22 cellular contexts compared by ENCODE assay signal in the genomic region with DNA sequence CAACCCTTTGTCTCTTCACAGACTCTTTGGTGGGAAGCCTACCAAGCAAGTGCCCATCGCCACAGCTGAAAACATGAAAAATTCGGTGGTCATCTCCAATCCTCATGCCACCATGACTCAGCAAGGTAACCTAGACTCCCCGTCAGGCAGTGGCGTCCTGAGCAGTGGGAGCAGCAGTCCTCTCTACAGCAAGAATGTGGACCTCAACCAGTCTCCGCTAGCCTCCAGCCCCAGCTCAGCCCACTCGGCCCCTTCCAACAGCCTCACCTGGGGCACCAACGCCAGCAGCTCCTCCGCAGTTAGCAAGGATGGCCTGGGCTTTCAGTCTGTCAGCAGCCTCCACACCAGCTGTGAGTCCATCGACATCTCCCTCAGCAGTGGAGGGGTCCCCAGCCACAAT.
DNase-seq lines count a peak whose midpoint lies in the region; ATAC-seq, FAIRE-seq and TF ChIP-seq lines count a peak whose summit lies in the region.
"Had no signal": no experiment of that assay in that cellular context is flagged by ENCODE, and none has a peak within 500 bp of the region (broad histone marks: within the 10 kb centered on the region; RNA-seq: fewer than 3 reads in every experiment).

No MANE protein-coding gene starts in this region.

- ATAC-seq in left cardiac atrium = peak; percentile 18 to 24
- no peak for ATAC-seq in GM18861 (IDR thresholded peaks at IDR 0.05; ENCODE audit: unreplicated experiment)
- ATAC-seq: A549; activated CD8-positive, alpha-beta T cell treated with anti-CD3 and anti-CD28 coated beads for 36 hours; PC-3 had no signal

- no peaks in the 10 kb centered on the region for H3K27me3 ChIP-seq in BLaER1 treated with 17β-estradiol and CSF1 and Interleukin-3, amounts not matched to agents 10 nM and 100 nM
- no peaks in the 10 kb centered on the region for H3K27me3 ChIP-seq in astrocyte (ENCODE audit: insufficient read depth, low read length)
- no peaks in the 10 kb centered on the region for H3K27me3 ChIP-seq in osteoblast (ENCODE audit: insufficient read depth, low read length)
- H3K27me3 ChIP-seq: esophagus squamous epithelium, neural progenitor cell had no signal

- peak overlapping the region; percentile 71 for H3K27ac Mint-ChIP-seq in astrocyte (ENCODE audit: unreplicated experiment)
- no peak overlapping the region for H3K27ac Mint-ChIP-seq in activated CD4-positive, alpha-beta memory T cell treated with anti-CD3 and anti-CD28 coated beads for 36 hours
- H3K27ac Mint-ChIP-seq: activated CD8-positive, alpha-beta T cell treated with anti-CD3 and anti-CD28 coated beads for 36 hours; neural progenitor cell had no signal

- no peaks in the 10 kb centered on the region for H4K20me1 ChIP-seq in BLaER1 treated with 17β-estradiol and CSF1 and Interleukin-3, amounts not matched to agents 10 nM and 100 nM
- H4K20me1 ChIP-seq in astrocyte (ENCODE audit: insufficient read depth, low read length) (no peaks in the 10 kb centered on the region), osteoblast (ENCODE audit: insufficient read depth, low read length) (no peaks in the 10 kb centered on the region)

- H3K9me3 Mint-ChIP-seq in astrocyte (ENCODE audit: unreplicated experiment) = no peaks in the 10 kb centered on the region
- no peaks in the 10 kb centered on the region for H3K9me3 Mint-ChIP-seq in activated CD4-positive, alpha-beta memory T cell treated with anti-CD3 and anti-CD28 coated beads for 36 hours
- H3K9me3 Mint-ChIP-seq: activated CD8-positive, alpha-beta T cell treated with anti-CD3 and anti-CD28 coated beads for 36 hours; neural progenitor cell had no signal

- no peak overlapping the region for H3K4me3 ChIP-seq in BLaER1 treated with 17β-estradiol and CSF1 and Interleukin-3, amounts not matched to agents 10 nM and 100 nM
- H3K4me3 ChIP-seq in astrocyte (ENCODE audit: insufficient read depth, low read depth, low read length) (no peak overlapping the region), osteoblast (ENCODE audit: insufficient read depth, low read length) (no peak overlapping the region)
- H3K4me3 ChIP-seq: A549, esophagus squamous epithelium, neural progenitor cell had no signal

- peaks cover 39% of the 10 kb centered on the region for H3K4me1 Mint-ChIP-seq in astrocyte (ENCODE audit: low read depth, unreplicated experiment)
- H3K4me1 Mint-ChIP-seq in activated CD4-positive, alpha-beta memory T cell treated with anti-CD3 and anti-CD28 coated beads for 36 hours (ENCODE audit: low read depth) = no peaks in the 10 kb centered on the region

- FAIRE-seq in astrocyte (lab: Jason Lieb, UNC) = no peak
- FAIRE-seq: A549 had no signal

- H3K27me3 Mint-ChIP-seq in astrocyte (ENCODE audit: low read depth, unreplicated experiment) = no peaks in the 10 kb centered on the region
- H3K27me3 Mint-ChIP-seq in activated CD4-positive, alpha-beta memory T cell treated with anti-CD3 and anti-CD28 coated beads for 36 hours = no peaks in the 10 kb centered on the region
- H3K27me3 Mint-ChIP-seq: activated CD8-positive, alpha-beta T cell treated with anti-CD3 and anti-CD28 coated beads for 36 hours had no signal

- CTCF ChIA-PET in activated CD4-positive, alpha-beta memory T cell treated with anti-CD3 and anti-CD28 coated beads for 36 hours (lab: Charles Lee) = no interaction called here

- peaks cover 34% of the 10 kb centered on the region for H3K36me3 Mint-ChIP-seq in astrocyte (ENCODE audit: low read depth, unreplicated experiment)
- no peaks in the 10 kb centered on the region for H3K36me3 Mint-ChIP-seq in activated CD4-positive, alpha-beta memory T cell treated with anti-CD3 and anti-CD28 coated beads for 36 hours

- no peak for DNase-seq in astrocyte (ENCODE audit: low read depth)
- no peak for DNase-seq in left cardiac atrium
- DNase-seq in osteoblast (ENCODE audit: insufficient read length, low spot score, missing footprints) = no peak
- no peak for DNase-seq in activated CD4-positive, alpha-beta memory T cell treated with anti-CD3 and anti-CD28 coated beads for 36 hours
- DNase-seq in stimulated activated naive CD4-positive, alpha-beta T cell (lab: John Stamatoyannopoulos, UW) = no peak
- no peak for DNase-seq in NCI-H1694 (lab: John Stamatoyannopoulos, UW)
- DNase-seq: activated CD4-positive, CD25-positive, alpha-beta regulatory T cell; activated CD8-positive, alpha-beta T cell treated with anti-CD3 and anti-CD28 coated beads for 36 hours; activated gamma-delta T cell treated with Interleukin-2 at 50 U/mL for 16 hours; effector memory CD4-positive, alpha-beta T cell; esophagus squamous epithelium; kidney glomerular epithelial cell; midbrain; NCI-H1048; NCI-H2029; NCI-H345; PC-3; stimulated activated CD4-positive, alpha-beta T cell treated with anti-CD3 and anti-CD28 coated beads, Interleukin-12 subunit alpha, Interleukin-12 subunit beta, amount 100 ng/mL, for 4 hours had no signal

- POLR2A ChIA-PET in activated CD4-positive, alpha-beta memory T cell treated with anti-CD3 and anti-CD28 coated beads for 36 hours (lab: Charles Lee) = no interaction called here

- no peak overlapping the region for H3K27ac ChIP-seq in BLaER1 treated with 17β-estradiol and CSF1 and Interleukin-3, amounts not matched to agents 10 nM and 100 nM
- no peak overlapping the region for H3K27ac ChIP-seq in astrocyte (ENCODE audit: low read depth, low read length)
- H3K27ac ChIP-seq in osteoblast (ENCODE audit: low read depth, low read length) = peak overlapping the region; percentile 40
- H3K27ac ChIP-seq: neural progenitor cell had no signal

- H2AFZ ChIP-seq in astrocyte (ENCODE audit: low read depth, low read length) (no peak overlapping the region), osteoblast (ENCODE audit: low read length) (no peak overlapping the region)
- H2AFZ ChIP-seq: neural progenitor cell had no signal

- H3K4me2 ChIP-seq in BLaER1 treated with 17β-estradiol and CSF1 and Interleukin-3, amounts not matched to agents 10 nM and 100 nM = peak overlapping the region in 9 of 11 experiments; percentile 2 to 38 (median 20); a peak in 8 of 22 replicates
- no peak overlapping the region for H3K4me2 ChIP-seq in astrocyte (ENCODE audit: low read length)
- H3K4me2 ChIP-seq in osteoblast (ENCODE audit: insufficient read depth, low read length) = no peak overlapping the region
- H3K4me2 ChIP-seq: A549, neural progenitor cell had no signal

- H3K4me3 Mint-ChIP-seq in astrocyte (ENCODE audit: unreplicated experiment) = no peak overlapping the region
- no peak overlapping the region for H3K4me3 Mint-ChIP-seq in activated CD4-positive, alpha-beta memory T cell treated with anti-CD3 and anti-CD28 coated beads for 36 hours
- H3K4me3 Mint-ChIP-seq: activated CD8-positive, alpha-beta T cell treated with anti-CD3 and anti-CD28 coated beads for 36 hours; neural progenitor cell had no signal

- TF ChIP-seq CTCF in astrocyte (IDR thresholded peaks at IDR 0.05; ENCODE audit: insufficient read depth, low read depth, low read length) (no peak), osteoblast (IDR thresholded peaks at IDR 0.05; ENCODE audit: extremely low read depth, low read depth, low read length) (no peak)

- no peak overlapping the region for H3K9ac ChIP-seq in BLaER1 treated with 17β-estradiol and CSF1 and Interleukin-3, amounts not matched to agents 10 nM and 100 nM
- no peak overlapping the region for H3K9ac ChIP-seq in astrocyte (ENCODE audit: low read length)
- H3K9ac ChIP-seq: neural progenitor cell had no signal

- peaks cover 29 to 54% (median 42%) of the 10 kb centered on the region in 10 experiments for H3K4me1 ChIP-seq in BLaER1 treated with 17β-estradiol and CSF1 and Interleukin-3, amounts not matched to agents 10 nM and 100 nM
- H3K4me1 ChIP-seq in astrocyte (ENCODE audit: insufficient read depth, low read length) = peaks cover 4% of the 10 kb centered on the region
- H3K4me1 ChIP-seq in osteoblast (ENCODE audit: insufficient read depth, low read length) = peaks cover 14% of the 10 kb centered on the region

- intact Hi-C loops in left cardiac atrium (cut with DNase I) = loop anchor here in 1 of 2 donors (10.0 kb wide), 1 partner anchor 94 kb away; no protein-coding TSS in a partner anchor
- intact Hi-C loops in activated CD4-positive, alpha-beta memory T cell treated with anti-CD3 and anti-CD28 coated beads for 36 hours (cut with micrococcal nuclease) = no loop called here

- H3K36me3 ChIP-seq in BLaER1 treated with 17β-estradiol and CSF1 and Interleukin-3, amounts not matched to agents 10 nM and 100 nM = no peaks in the 10 kb centered on the region
- H3K36me3 ChIP-seq in astrocyte (ENCODE audit: insufficient read depth, low read length) = peaks cover 4% of the 10 kb centered on the region
- peaks cover 36% of the 10 kb centered on the region for H3K36me3 ChIP-seq in osteoblast (ENCODE audit: insufficient read depth, low read length)
- H3K36me3 ChIP-seq: neural progenitor cell had no signal

- H3K9me3 ChIP-seq in BLaER1 treated with 17β-estradiol and CSF1 and Interleukin-3, amounts not matched to agents 10 nM and 100 nM (replicated peaks in 1 of 11) = no peaks in the 10 kb centered on the region
- H3K9me3 ChIP-seq in astrocyte (ENCODE audit: insufficient read depth, low read depth, low read length) (no peaks in the 10 kb centered on the region), osteoblast (ENCODE audit: low read depth, low read length) (no peaks in the 10 kb centered on the region)
- H3K9me3 ChIP-seq: A549, esophagus squamous epithelium had no signal

- H3K79me2 ChIP-seq in astrocyte (ENCODE audit: insufficient read depth, low read length) = no peaks in the 10 kb centered on the region
- peaks cover 4% of the 10 kb centered on the region for H3K79me2 ChIP-seq in osteoblast (ENCODE audit: insufficient read depth, low read length)

Comparison
In these comparisons a context has a peak if more than half of its experiments do, and no peak if none do; other contexts are left out.
1. H3K4me2 ChIP-seq: peak in BLaER1 treated with 17β-estradiol and CSF1 and Interleukin-3, amounts not matched to agents 10 nM and 100 nM (9 of 11); none in astrocyte (single experiment) and osteoblast (single experiment).